ENCODE assay signal across 1 cellular context in the genomic region with DNA sequence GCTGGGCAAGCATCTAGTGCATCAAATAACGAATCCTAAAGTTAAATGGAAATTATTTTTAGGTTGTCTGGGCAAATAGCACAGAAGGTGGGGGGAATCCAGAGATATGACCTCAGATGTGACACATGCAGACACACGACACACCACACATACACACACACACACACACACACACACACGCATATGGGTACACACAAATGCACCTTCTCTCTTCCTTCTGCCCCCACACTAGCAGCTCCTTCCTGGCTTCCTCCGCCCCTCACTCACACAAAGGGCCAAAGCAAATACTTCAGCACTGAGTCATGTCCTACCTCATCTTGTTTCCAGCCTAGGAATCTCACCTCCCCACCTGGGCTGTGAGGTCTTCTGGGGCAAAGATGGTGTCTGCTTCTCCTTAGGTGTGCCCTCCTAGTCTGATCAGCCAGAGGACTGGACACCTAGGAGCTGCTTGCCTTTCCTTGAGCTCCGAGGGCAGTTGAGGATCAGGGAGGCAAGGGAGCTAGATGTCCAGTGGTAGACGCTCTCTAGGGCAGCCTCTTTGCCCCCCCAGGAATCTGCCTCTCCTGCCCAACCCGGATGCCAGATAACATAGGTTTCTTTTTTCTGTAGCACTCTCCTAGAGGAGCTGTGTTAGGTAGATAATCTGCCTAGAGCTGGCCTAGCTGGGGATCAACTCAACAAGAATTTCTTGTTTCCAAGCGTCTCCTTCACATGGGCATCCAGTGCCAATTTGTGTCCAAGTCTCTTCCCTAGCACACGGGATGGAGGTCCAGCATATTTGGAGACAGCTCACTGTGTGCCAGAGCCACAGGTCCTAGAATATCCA.
TF ChIP-seq lines count a peak whose summit lies in the region.

No MANE protein-coding gene starts in this region.

TF ChIP-seq in K562, 482 proteins besides CTCF, POLR2A, EP300 and RAD21 (continued from another document):
- TF ChIP-seq, protein P1, sequence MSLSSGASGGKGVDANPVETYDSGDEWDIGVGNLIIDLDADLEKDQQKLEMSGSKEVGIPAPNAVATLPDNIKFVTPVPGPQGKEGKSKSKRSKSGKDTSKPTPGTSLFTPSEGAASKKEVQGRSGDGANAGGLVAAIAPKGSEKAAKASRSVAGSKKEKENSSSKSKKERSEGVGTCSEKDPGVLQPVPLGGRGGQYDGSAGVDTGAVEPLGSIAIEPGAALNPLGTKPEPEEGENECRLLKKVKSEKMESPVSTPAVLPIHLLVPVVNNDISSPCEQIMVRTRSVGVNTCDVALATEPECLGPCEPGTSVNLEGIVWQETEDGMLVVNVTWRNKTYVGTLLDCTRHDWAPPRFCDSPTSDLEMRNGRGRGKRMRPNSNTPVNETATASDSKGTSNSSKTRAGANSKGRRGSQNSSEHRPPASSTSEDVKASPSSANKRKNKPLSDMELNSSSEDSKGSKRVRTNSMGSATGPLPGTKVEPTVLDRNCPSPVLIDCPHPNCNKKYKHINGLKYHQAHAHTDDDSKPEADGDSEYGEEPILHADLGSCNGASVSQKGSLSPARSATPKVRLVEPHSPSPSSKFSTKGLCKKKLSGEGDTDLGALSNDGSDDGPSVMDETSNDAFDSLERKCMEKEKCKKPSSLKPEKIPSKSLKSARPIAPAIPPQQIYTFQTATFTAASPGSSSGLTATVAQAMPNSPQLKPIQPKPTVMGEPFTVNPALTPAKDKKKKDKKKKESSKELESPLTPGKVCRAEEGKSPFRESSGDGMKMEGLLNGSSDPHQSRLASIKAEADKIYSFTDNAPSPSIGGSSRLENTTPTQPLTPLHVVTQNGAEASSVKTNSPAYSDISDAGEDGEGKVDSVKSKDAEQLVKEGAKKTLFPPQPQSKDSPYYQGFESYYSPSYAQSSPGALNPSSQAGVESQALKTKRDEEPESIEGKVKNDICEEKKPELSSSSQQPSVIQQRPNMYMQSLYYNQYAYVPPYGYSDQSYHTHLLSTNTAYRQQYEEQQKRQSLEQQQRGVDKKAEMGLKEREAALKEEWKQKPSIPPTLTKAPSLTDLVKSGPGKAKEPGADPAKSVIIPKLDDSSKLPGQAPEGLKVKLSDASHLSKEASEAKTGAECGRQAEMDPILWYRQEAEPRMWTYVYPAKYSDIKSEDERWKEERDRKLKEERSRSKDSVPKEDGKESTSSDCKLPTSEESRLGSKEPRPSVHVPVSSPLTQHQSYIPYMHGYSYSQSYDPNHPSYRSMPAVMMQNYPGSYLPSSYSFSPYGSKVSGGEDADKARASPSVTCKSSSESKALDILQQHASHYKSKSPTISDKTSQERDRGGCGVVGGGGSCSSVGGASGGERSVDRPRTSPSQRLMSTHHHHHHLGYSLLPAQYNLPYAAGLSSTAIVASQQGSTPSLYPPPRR (CRISPR knock-in tag; IDR thresholded peaks at IDR 0.05; ENCODE audit: borderline replicate concordance): no peak
- TF ChIP-seq ZFP36 (IDR thresholded peaks at IDR 0.05; ENCODE audit: low read depth, low read length, partially characterized antibody): no peak
- peak in 1 of 3 experiments; percentile 18 for TF ChIP-seq YY1 (IDR thresholded peaks at IDR 0.05; ENCODE audit: borderline replicate concordance in 1 of 3, control insufficient read depth in 1 of 3, extremely low read depth in 1 of 3, insufficient read depth in 3 of 3, insufficient read length in 1 of 3, insufficient replicate concordance in 2 of 3, low read depth in 1 of 3, low read length in 2 of 3)
- 0 out of 2 replicates have a peak, but pooled peaks have one; percentile 3 for TF ChIP-seq JUN (IDR thresholded peaks at IDR 0.05; ENCODE audit: borderline replicate concordance, low read depth, low read length)
- no peak; the same call in 1 of the 2 replicates for TF ChIP-seq JUN (CRISPR knock-in tag; IDR thresholded peaks at IDR 0.05; ENCODE audit: borderline replicate concordance)
- TF ChIP-seq, protein P2, sequence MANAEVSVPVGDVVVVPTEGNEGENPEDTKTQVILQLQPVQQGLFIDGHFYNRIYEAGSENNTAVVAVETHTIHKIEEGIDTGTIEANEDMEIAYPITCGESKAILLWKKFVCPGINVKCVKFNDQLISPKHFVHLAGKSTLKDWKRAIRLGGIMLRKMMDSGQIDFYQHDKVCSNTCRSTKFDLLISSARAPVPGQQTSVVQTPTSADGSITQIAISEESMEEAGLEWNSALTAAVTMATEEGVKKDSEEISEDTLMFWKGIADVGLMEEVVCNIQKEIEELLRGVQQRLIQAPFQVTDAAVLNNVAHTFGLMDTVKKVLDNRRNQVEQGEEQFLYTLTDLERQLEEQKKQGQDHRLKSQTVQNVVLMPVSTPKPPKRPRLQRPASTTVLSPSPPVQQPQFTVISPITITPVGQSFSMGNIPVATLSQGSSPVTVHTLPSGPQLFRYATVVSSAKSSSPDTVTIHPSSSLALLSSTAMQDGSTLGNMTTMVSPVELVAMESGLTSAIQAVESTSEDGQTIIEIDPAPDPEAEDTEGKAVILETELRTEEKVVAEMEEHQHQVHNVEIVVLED (CRISPR knock-in tag; IDR thresholded peaks at IDR 0.05): no peak
- TF ChIP-seq, protein P3, sequence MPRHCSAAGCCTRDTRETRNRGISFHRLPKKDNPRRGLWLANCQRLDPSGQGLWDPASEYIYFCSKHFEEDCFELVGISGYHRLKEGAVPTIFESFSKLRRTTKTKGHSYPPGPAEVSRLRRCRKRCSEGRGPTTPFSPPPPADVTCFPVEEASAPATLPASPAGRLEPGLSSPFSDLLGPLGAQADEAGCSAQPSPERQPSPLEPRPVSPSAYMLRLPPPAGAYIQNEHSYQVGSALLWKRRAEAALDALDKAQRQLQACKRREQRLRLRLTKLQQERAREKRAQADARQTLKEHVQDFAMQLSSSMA (CRISPR knock-in tag; IDR thresholded peaks at IDR 0.05): no peak
- TF ChIP-seq TCF3 (CRISPR knock-in tag; IDR thresholded peaks at IDR 0.05): peak; percentile 12; the same call in 1 of the 2 replicates
- TF ChIP-seq DIDO1 (tag; IDR thresholded peaks at IDR 0.05; ENCODE audit: low read depth): 0 out of 2 replicates have a peak, but pooled peaks have one; percentile 24
- TF ChIP-seq JUND (IDR thresholded peaks at IDR 0.05; ENCODE audit: borderline replicate concordance, low read depth, low read length): peak; percentile 54; the same call in 1 of the 2 replicates
- peak; percentile 51; the same call in 1 of the 3 replicates for TF ChIP-seq JUND (tag; IDR thresholded peaks at IDR 0.05; ENCODE audit: borderline replicate concordance, low read depth, low read length)
- TF ChIP-seq EGR1 (conservative IDR thresholded peaks at IDR 0.05): peak; percentile 83
- TF ChIP-seq, protein P4, sequence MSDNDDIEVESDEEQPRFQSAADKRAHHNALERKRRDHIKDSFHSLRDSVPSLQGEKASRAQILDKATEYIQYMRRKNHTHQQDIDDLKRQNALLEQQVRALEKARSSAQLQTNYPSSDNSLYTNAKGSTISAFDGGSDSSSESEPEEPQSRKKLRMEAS (CRISPR knock-in tag; IDR thresholded peaks at IDR 0.05): no peak
- TF ChIP-seq ARID2 (IDR thresholded peaks at IDR 0.05): 0 out of 2 replicates have a peak, but pooled peaks have one; percentile 10
- 0 out of 2 replicates have a peak, but pooled peaks have one; percentile 19 for TF ChIP-seq EHMT2 (IDR thresholded peaks at IDR 0.05)
- peak; percentile 59 for TF ChIP-seq SMARCE1 (IDR thresholded peaks at IDR 0.05)
- TF ChIP-seq, protein P5, sequence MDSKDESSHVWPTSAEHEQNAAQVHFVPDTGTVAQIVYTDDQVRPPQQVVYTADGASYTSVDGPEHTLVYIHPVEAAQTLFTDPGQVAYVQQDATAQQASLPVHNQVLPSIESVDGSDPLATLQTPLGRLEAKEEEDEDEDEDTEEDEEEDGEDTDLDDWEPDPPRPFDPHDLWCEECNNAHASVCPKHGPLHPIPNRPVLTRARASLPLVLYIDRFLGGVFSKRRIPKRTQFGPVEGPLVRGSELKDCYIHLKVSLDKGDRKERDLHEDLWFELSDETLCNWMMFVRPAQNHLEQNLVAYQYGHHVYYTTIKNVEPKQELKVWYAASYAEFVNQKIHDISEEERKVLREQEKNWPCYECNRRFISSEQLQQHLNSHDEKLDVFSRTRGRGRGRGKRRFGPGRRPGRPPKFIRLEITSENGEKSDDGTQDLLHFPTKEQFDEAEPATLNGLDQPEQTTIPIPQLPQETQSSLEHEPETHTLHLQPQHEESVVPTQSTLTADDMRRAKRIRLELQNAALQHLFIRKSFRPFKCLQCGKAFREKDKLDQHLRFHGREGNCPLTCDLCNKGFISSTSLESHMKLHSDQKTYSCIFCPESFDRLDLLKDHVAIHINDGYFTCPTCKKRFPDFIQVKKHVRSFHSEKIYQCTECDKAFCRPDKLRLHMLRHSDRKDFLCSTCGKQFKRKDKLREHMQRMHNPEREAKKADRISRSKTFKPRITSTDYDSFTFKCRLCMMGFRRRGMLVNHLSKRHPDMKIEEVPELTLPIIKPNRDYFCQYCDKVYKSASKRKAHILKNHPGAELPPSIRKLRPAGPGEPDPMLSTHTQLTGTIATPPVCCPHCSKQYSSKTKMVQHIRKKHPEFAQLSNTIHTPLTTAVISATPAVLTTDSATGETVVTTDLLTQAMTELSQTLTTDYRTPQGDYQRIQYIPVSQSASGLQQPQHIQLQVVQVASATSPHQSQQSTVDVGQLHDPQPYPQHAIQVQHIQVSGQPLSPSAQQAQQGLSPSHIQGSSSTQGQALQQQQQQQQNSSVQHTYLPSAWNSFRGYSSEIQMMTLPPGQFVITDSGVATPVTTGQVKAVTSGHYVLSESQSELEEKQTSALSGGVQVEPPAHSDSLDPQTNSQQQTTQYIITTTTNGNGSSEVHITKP (IDR thresholded peaks at IDR 0.05; ENCODE audit: partially characterized antibody): peak; percentile 34
- TF ChIP-seq, protein P6, sequence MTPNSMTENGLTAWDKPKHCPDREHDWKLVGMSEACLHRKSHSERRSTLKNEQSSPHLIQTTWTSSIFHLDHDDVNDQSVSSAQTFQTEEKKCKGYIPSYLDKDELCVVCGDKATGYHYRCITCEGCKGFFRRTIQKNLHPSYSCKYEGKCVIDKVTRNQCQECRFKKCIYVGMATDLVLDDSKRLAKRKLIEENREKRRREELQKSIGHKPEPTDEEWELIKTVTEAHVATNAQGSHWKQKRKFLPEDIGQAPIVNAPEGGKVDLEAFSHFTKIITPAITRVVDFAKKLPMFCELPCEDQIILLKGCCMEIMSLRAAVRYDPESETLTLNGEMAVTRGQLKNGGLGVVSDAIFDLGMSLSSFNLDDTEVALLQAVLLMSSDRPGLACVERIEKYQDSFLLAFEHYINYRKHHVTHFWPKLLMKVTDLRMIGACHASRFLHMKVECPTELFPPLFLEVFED (CRISPR knock-in tag; conservative IDR thresholded peaks at IDR 0.05): 0 out of 2 replicates have a peak, but pooled peaks have one; percentile 29
- TF ChIP-seq DPF2 (IDR thresholded peaks at IDR 0.05): peak; percentile 78
- TF ChIP-seq NCOA1 (IDR thresholded peaks at IDR 0.05; ENCODE audit: low read depth): peak; percentile 45; the same call in 1 of the 2 replicates
- no peak for TF ChIP-seq ZNF764 (CRISPR knock-in tag; IDR thresholded peaks at IDR 0.05; ENCODE audit: low read depth)
- TF ChIP-seq ZNF316 (IDR thresholded peaks at IDR 0.05): peak; percentile 14; the same call in 1 of the 2 replicates
- TF ChIP-seq, protein P7, sequence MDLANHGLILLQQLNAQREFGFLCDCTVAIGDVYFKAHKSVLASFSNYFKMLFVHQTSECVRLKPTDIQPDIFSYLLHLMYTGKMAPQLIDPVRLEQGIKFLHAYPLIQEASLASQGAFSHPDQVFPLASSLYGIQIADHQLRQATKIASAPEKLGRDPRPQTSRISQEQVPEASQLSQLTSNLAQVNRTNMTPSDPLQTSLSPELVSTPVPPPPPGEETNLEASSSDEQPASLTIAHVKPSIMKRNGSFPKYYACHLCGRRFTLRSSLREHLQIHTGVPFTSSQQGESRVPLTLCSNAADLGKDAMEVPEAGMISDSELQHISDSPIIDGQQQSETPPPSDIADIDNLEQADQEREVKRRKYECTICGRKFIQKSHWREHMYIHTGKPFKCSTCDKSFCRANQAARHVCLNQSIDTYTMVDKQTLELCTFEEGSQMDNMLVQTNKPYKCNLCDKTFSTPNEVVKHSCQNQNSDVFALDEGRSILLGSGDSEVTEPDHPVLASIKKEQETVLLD (IDR thresholded peaks at IDR 0.05): peak; percentile 22; the same call in 1 of the 2 replicates
- TF ChIP-seq SPI1 (IDR thresholded peaks at IDR 0.05; ENCODE audit: borderline replicate concordance, low read depth, low read length): no peak
- TF ChIP-seq, protein P8, sequence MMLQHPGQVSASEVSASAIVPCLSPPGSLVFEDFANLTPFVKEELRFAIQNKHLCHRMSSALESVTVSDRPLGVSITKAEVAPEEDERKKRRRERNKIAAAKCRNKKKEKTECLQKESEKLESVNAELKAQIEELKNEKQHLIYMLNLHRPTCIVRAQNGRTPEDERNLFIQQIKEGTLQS (IDR thresholded peaks at IDR 0.05): peak; percentile 67
- TF ChIP-seq, protein P8 (CRISPR knock-in tag; conservative IDR thresholded peaks at IDR 0.05): no peak
- TF ChIP-seq CBFA2T3 (IDR thresholded peaks at IDR 0.05): peak; percentile 27; the same call in 1 of the 2 replicates
- peak; percentile 63 for TF ChIP-seq ARID1B (IDR thresholded peaks at IDR 0.05)
- TF ChIP-seq, protein P9, sequence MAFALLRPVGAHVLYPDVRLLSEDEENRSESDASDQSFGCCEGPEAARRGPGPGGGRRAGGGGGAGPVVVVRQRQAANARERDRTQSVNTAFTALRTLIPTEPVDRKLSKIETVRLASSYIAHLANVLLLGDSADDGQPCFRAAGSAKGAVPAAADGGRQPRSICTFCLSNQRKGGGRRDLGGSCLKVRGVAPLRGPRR (CRISPR knock-in tag; IDR thresholded peaks at IDR 0.05): no peak
- peak; percentile 29; the same call in 1 of the 2 replicates for TF ChIP-seq FOSL1 (tag; conservative IDR thresholded peaks at IDR 0.05)
- peak in 1 of 2 experiments; percentile 34; a peak in 1 of 4 replicates for TF ChIP-seq KDM1A (IDR thresholded peaks at IDR 0.05)
- peak; percentile 89 for TF ChIP-seq ZEB2 (IDR thresholded peaks at IDR 0.05)
TF ChIP-seq in K562: peak in this region for 27.
